Comparison of ENCODE assay signal across 17 cellular contexts in the genomic region with DNA sequence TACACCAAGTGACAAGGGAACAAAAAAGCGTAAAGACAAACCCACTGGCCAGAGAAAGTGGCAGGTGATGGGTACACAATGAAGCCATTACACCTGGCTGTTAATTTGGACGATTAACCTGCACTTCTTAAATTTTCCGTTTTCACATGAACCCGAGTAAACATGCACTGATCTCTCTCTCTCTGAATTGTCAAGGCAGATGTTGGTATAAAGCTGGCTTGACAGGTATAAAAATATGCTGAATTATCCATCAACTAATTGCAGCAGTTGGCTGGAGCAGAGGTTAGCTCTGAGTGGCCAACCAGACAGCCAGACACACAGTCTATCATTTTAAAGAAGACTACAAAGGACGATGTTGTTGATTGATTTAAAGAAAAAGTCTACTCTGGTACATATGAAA.
"Had no signal": no experiment of that assay in that cellular context is flagged by ENCODE, and none has a peak within 500 bp of the region (broad histone marks: within the 10 kb centered on the region; RNA-seq: fewer than 3 reads in every experiment).

No MANE protein-coding gene starts in this region.

- H3K4me1 ChIP-seq: gastroesophageal sphincter, psoas muscle, right lobe of liver had no signal

- H3K27ac ChIP-seq: dorsolateral prefrontal cortex, gastroesophageal sphincter, psoas muscle, right lobe of liver had no signal

- DNase-seq: activated CD4-positive, alpha-beta T cell treated with anti-CD3 and anti-CD28 coated beads, Interleukin-2, amount 10 ng/mL, durations not matched to agents 24 days and 14 days; activated CD4-positive, CD25-positive, alpha-beta regulatory T cell; activated CD8-positive, alpha-beta memory T cell treated with anti-CD3 and anti-CD28 coated beads, Interleukin-2, amount 50 U/mL, for 48 hours; activated gamma-delta T cell; activated T-cell treated with anti-CD3 and anti-CD28 coated beads, Interleukin-2, amount 50 U/mL, for 72 hours; amniotic stem cell; dorsolateral prefrontal cortex; erythroblast; nephron progenitor cell; psoas muscle; right lobe of liver; stimulated activated CD4-positive, alpha-beta T cell treated with anti-CD3 and anti-CD28 coated beads, Interleukin-4, amount 100 ng/mL, for 4 hours; stimulated activated naive CD8-positive, alpha-beta T cell treated with anti-CD3 and anti-CD28 coated beads, Interleukin-15, Interleukin-2, amounts not matched to agents 100 U/mL and 50 U/mL, for 24 hours had no signal

- ATAC-seq: activated naive CD4-positive, alpha-beta T cell treated with anti-CD3 and anti-CD28 coated beads, Interleukin-2, amount 50 U/mL, for 72 hours; activated T-cell treated with anti-CD3 and anti-CD28 coated beads, Interleukin-2, amount 50 U/mL, for 72 hours; gastroesophageal sphincter; psoas muscle; right lobe of liver; stimulated activated naive CD8-positive, alpha-beta T cell treated with anti-CD3 and anti-CD28 coated beads, Interleukin-15, Interleukin-2, amounts not matched to agents 100 U/mL and 50 U/mL, for 24 hours had no signal

- H3K4me3 ChIP-seq: dorsolateral prefrontal cortex, gastroesophageal sphincter, lung, psoas muscle, right lobe of liver, smooth muscle cell had no signal

- H3K27me3 ChIP-seq: gastroesophageal sphincter, right lobe of liver had no signal

- H3K36me3 ChIP-seq: gastroesophageal sphincter, right lobe of liver had no signal

- H3K9me3 ChIP-seq: gastroesophageal sphincter, psoas muscle, right lobe of liver had no signal
